ENCODE assay signal across 1 cellular context in the genomic region with DNA sequence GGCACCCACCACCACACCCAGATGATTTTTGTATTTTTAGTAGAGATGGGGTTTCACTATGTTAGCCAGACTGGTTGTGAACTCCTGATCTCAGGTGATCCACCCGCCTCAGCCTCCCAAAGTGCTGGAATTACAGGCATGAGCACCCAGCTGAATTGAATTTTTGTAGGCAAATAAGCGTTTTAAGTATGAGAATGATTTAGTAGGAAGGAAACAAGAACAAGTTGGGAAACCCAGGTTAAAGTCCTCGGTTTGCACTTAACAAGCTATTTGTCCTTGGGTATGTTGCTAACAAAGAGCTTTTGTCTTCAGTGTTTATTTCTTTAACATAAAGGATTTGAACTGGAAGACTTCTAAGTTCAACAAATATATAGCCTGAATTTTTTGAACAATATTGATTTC.
TF ChIP-seq lines count a peak whose summit lies in the region.

No MANE protein-coding gene starts in this region.

TF ChIP-seq in HepG2, 621 proteins besides CTCF, POLR2A, EP300 and RAD21 (continued from another document and continues in another):
- TF ChIP-seq, protein P1, sequence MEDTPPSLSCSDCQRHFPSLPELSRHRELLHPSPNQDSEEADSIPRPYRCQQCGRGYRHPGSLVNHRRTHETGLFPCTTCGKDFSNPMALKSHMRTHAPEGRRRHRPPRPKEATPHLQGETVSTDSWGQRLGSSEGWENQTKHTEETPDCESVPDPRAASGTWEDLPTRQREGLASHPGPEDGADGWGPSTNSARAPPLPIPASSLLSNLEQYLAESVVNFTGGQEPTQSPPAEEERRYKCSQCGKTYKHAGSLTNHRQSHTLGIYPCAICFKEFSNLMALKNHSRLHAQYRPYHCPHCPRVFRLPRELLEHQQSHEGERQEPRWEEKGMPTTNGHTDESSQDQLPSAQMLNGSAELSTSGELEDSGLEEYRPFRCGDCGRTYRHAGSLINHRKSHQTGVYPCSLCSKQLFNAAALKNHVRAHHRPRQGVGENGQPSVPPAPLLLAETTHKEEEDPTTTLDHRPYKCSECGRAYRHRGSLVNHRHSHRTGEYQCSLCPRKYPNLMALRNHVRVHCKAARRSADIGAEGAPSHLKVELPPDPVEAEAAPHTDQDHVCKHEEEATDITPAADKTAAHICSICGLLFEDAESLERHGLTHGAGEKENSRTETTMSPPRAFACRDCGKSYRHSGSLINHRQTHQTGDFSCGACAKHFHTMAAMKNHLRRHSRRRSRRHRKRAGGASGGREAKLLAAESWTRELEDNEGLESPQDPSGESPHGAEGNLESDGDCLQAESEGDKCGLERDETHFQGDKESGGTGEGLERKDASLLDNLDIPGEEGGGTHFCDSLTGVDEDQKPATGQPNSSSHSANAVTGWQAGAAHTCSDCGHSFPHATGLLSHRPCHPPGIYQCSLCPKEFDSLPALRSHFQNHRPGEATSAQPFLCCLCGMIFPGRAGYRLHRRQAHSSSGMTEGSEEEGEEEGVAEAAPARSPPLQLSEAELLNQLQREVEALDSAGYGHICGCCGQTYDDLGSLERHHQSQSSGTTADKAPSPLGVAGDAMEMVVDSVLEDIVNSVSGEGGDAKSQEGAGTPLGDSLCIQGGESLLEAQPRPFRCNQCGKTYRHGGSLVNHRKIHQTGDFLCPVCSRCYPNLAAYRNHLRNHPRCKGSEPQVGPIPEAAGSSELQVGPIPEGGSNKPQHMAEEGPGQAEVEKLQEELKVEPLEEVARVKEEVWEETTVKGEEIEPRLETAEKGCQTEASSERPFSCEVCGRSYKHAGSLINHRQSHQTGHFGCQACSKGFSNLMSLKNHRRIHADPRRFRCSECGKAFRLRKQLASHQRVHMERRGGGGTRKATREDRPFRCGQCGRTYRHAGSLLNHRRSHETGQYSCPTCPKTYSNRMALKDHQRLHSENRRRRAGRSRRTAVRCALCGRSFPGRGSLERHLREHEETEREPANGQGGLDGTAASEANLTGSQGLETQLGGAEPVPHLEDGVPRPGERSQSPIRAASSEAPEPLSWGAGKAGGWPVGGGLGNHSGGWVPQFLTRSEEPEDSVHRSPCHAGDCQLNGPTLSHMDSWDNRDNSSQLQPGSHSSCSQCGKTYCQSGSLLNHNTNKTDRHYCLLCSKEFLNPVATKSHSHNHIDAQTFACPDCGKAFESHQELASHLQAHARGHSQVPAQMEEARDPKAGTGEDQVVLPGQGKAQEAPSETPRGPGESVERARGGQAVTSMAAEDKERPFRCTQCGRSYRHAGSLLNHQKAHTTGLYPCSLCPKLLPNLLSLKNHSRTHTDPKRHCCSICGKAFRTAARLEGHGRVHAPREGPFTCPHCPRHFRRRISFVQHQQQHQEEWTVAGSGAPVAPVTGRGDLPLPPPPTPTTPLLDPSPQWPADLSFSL (CRISPR knock-in tag; IDR thresholded peaks at IDR 0.05): no peak
- TF ChIP-seq ONECUT2 (CRISPR knock-in tag; IDR thresholded peaks at IDR 0.05): peak; percentile 57
- no peak for TF ChIP-seq SMAD9 (CRISPR knock-in tag; IDR thresholded peaks at IDR 0.05)
- no peak for TF ChIP-seq ZFP41 (CRISPR knock-in tag; IDR thresholded peaks at IDR 0.05; ENCODE audit: borderline replicate concordance)
- TF ChIP-seq ZNF251 (CRISPR knock-in tag; IDR thresholded peaks at IDR 0.05): no peak
- TF ChIP-seq AKAP8 (CRISPR knock-in tag; IDR thresholded peaks at IDR 0.05): no peak
- no peak for TF ChIP-seq KLF9 (CRISPR knock-in tag; IDR thresholded peaks at IDR 0.05; ENCODE audit: low read depth)
- TF ChIP-seq GZF1 (CRISPR knock-in tag; IDR thresholded peaks at IDR 0.05): no peak
- TF ChIP-seq, protein P2, sequence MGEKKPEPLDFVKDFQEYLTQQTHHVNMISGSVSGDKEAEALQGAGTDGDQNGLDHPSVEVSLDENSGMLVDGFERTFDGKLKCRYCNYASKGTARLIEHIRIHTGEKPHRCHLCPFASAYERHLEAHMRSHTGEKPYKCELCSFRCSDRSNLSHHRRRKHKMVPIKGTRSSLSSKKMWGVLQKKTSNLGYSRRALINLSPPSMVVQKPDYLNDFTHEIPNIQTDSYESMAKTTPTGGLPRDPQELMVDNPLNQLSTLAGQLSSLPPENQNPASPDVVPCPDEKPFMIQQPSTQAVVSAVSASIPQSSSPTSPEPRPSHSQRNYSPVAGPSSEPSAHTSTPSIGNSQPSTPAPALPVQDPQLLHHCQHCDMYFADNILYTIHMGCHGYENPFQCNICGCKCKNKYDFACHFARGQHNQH (CRISPR knock-in tag; IDR thresholded peaks at IDR 0.05): no peak
- no peak for TF ChIP-seq ZNF441 (CRISPR knock-in tag; IDR thresholded peaks at IDR 0.05; ENCODE audit: borderline replicate concordance)
- no peak for TF ChIP-seq ZNF292 (CRISPR knock-in tag; IDR thresholded peaks at IDR 0.05; ENCODE audit: borderline replicate concordance, low read depth)
- peak; percentile 80; the same call in 1 of the 2 replicates for TF ChIP-seq TBX3 (IDR thresholded peaks at IDR 0.05; ENCODE audit: borderline replicate concordance)
- TF ChIP-seq, protein P3, sequence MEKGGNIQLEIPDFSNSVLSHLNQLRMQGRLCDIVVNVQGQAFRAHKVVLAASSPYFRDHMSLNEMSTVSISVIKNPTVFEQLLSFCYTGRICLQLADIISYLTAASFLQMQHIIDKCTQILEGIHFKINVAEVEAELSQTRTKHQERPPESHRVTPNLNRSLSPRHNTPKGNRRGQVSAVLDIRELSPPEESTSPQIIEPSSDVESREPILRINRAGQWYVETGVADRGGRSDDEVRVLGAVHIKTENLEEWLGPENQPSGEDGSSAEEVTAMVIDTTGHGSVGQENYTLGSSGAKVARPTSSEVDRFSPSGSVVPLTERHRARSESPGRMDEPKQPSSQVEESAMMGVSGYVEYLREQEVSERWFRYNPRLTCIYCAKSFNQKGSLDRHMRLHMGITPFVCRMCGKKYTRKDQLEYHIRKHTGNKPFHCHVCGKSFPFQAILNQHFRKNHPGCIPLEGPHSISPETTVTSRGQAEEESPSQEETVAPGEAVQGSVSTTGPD (CRISPR knock-in tag; IDR thresholded peaks at IDR 0.05): no peak
- TF ChIP-seq ZSCAN22 (CRISPR knock-in tag; IDR thresholded peaks at IDR 0.05): no peak
- TF ChIP-seq GABPA (IDR thresholded peaks at IDR 0.05; ENCODE audit: low read depth, low read length): no peak
- 0 out of 2 replicates have a peak, but pooled peaks have one; percentile 17 for TF ChIP-seq GABPA (CRISPR knock-in tag; IDR thresholded peaks at IDR 0.05; ENCODE audit: low read depth)
- no peak for TF ChIP-seq ZNF598 (CRISPR knock-in tag; IDR thresholded peaks at IDR 0.05; ENCODE audit: borderline replicate concordance)
- TF ChIP-seq ZFAT (CRISPR knock-in tag; conservative IDR thresholded peaks at IDR 0.05): no peak
- TF ChIP-seq ZNF549 (CRISPR knock-in tag; IDR thresholded peaks at IDR 0.05): no peak
- TF ChIP-seq, protein P4, sequence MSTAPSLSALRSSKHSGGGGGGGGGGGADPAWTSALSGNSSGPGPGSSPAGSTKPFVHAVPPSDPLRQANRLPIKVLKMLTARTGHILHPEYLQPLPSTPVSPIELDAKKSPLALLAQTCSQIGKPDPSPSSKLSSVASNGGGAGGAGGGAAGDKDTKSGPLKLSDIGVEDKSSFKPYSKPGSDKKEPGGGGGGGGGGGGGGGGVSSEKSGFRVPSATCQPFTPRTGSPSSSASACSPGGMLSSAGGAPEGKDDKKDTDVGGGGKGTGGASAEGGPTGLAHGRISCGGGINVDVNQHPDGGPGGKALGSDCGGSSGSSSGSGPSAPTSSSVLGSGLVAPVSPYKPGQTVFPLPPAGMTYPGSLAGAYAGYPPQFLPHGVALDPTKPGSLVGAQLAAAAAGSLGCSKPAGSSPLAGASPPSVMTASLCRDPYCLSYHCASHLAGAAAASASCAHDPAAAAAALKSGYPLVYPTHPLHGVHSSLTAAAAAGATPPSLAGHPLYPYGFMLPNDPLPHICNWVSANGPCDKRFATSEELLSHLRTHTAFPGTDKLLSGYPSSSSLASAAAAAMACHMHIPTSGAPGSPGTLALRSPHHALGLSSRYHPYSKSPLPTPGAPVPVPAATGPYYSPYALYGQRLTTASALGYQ (CRISPR knock-in tag; IDR thresholded peaks at IDR 0.05): peak; percentile 74; the same call in 1 of the 2 replicates
- TF ChIP-seq FOXO1 (CRISPR knock-in tag; IDR thresholded peaks at IDR 0.05): peak; percentile 50; the same call in 1 of the 2 replicates
- peak; percentile 28 for TF ChIP-seq ASH2L (IDR thresholded peaks at IDR 0.05; ENCODE audit: insufficient read length, low read depth, low read length)
- TF ChIP-seq ZNF530 (CRISPR knock-in tag; IDR thresholded peaks at IDR 0.05; ENCODE audit: low read depth): no peak
- TF ChIP-seq TRIM24 (CRISPR knock-in tag; IDR thresholded peaks at IDR 0.05): no peak
- TF ChIP-seq ZNF232 (CRISPR knock-in tag; IDR thresholded peaks at IDR 0.05; ENCODE audit: borderline replicate concordance): no peak
- no peak for TF ChIP-seq ZNF878 (CRISPR knock-in tag; IDR thresholded peaks at IDR 0.05)
- TF ChIP-seq ZNF782 (CRISPR knock-in tag; IDR thresholded peaks at IDR 0.05; ENCODE audit: borderline replicate concordance): no peak
- TF ChIP-seq, protein P5, sequence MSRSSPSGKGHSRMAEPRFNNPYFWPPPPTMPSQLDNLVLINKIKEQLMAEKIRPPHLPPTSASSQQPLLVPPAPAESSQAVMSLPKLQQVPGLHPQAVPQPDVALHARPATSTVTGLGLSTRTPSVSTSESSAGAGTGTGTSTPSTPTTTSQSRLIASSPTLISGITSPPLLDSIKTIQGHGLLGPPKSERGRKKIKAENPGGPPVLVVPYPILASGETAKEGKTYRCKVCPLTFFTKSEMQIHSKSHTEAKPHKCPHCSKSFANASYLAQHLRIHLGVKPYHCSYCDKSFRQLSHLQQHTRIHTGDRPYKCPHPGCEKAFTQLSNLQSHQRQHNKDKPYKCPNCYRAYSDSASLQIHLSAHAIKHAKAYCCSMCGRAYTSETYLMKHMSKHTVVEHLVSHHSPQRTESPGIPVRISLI (CRISPR knock-in tag; IDR thresholded peaks at IDR 0.05; ENCODE audit: borderline replicate concordance): no peak
- TF ChIP-seq, protein P6, sequence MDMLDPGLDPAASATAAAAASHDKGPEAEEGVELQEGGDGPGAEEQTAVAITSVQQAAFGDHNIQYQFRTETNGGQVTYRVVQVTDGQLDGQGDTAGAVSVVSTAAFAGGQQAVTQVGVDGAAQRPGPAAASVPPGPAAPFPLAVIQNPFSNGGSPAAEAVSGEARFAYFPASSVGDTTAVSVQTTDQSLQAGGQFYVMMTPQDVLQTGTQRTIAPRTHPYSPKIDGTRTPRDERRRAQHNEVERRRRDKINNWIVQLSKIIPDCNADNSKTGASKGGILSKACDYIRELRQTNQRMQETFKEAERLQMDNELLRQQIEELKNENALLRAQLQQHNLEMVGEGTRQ (IDR thresholded peaks at IDR 0.05; ENCODE audit: low read depth, low read length): no peak
- TF ChIP-seq, protein P6 (CRISPR knock-in tag; IDR thresholded peaks at IDR 0.05; ENCODE audit: borderline replicate concordance): no peak
- no peak for TF ChIP-seq ZNF235 (CRISPR knock-in tag; IDR thresholded peaks at IDR 0.05; ENCODE audit: borderline replicate concordance)
- TF ChIP-seq NFE2L1 (CRISPR knock-in tag; IDR thresholded peaks at IDR 0.05; ENCODE audit: borderline replicate concordance): no peak
- no peak for TF ChIP-seq NONO (IDR thresholded peaks at IDR 0.05)
- 0 out of 2 replicates have a peak, but pooled peaks have one; percentile 22 for TF ChIP-seq NONO (CRISPR knock-in tag; conservative IDR thresholded peaks at IDR 0.05)
- TF ChIP-seq, protein P7, sequence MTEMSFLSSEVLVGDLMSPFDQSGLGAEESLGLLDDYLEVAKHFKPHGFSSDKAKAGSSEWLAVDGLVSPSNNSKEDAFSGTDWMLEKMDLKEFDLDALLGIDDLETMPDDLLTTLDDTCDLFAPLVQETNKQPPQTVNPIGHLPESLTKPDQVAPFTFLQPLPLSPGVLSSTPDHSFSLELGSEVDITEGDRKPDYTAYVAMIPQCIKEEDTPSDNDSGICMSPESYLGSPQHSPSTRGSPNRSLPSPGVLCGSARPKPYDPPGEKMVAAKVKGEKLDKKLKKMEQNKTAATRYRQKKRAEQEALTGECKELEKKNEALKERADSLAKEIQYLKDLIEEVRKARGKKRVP (CRISPR knock-in tag; IDR thresholded peaks at IDR 0.05): no peak
- peak; percentile 36; the same call in 1 of the 2 replicates for TF ChIP-seq PHF21A (CRISPR knock-in tag; IDR thresholded peaks at IDR 0.05)
- TF ChIP-seq, protein P8, sequence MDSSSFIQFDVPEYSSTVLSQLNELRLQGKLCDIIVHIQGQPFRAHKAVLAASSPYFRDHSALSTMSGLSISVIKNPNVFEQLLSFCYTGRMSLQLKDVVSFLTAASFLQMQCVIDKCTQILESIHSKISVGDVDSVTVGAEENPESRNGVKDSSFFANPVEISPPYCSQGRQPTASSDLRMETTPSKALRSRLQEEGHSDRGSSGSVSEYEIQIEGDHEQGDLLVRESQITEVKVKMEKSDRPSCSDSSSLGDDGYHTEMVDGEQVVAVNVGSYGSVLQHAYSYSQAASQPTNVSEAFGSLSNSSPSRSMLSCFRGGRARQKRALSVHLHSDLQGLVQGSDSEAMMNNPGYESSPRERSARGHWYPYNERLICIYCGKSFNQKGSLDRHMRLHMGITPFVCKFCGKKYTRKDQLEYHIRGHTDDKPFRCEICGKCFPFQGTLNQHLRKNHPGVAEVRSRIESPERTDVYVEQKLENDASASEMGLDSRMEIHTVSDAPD (CRISPR knock-in tag; IDR thresholded peaks at IDR 0.05): no peak
- no peak for TF ChIP-seq MBNL3 (CRISPR knock-in tag; conservative IDR thresholded peaks at IDR 0.05)
- no peak for TF ChIP-seq ZNF333 (CRISPR knock-in tag; IDR thresholded peaks at IDR 0.05; ENCODE audit: borderline replicate concordance)
- TF ChIP-seq, protein P9, sequence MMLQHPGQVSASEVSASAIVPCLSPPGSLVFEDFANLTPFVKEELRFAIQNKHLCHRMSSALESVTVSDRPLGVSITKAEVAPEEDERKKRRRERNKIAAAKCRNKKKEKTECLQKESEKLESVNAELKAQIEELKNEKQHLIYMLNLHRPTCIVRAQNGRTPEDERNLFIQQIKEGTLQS (CRISPR knock-in tag; IDR thresholded peaks at IDR 0.05): no peak
- peak; percentile 80 for TF ChIP-seq SALL1 (CRISPR knock-in tag; IDR thresholded peaks at IDR 0.05)
- TF ChIP-seq, protein P10, sequence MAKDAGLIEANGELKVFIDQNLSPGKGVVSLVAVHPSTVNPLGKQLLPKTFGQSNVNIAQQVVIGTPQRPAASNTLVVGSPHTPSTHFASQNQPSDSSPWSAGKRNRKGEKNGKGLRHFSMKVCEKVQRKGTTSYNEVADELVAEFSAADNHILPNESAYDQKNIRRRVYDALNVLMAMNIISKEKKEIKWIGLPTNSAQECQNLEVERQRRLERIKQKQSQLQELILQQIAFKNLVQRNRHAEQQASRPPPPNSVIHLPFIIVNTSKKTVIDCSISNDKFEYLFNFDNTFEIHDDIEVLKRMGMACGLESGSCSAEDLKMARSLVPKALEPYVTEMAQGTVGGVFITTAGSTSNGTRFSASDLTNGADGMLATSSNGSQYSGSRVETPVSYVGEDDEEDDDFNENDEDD (CRISPR knock-in tag; IDR thresholded peaks at IDR 0.05; ENCODE audit: borderline replicate concordance): no peak
